In genomic region chr17:16568541-16569357, GRCh38 we compare ENCODE assay signal across 8 cellular contexts. TPM values are rescaled to one million over a fixed set of nuclear protein-coding genes. Genes with fewer than 3 reads are reported as not detected.
A peak's percentile ranks its signal among the peaks of the same experiment; 100 is the strongest.
DNase-seq lines count a peak whose midpoint lies in the region; ATAC-seq, FAIRE-seq and TF ChIP-seq lines count a peak whose summit lies in the region.

Gene ZNF287, minus strand, starts transcription at chr17:16569204. Its CDS starts 1,473 bp downstream, at chr17:16567731.

- FAIRE-seq in bronchial epithelial cell (lab: Jason Lieb, UNC), result no peak

- peak; percentile 96 for ATAC-seq in HG02852 (IDR thresholded peaks at IDR 0.05; ENCODE audit: unreplicated experiment)
- no peak for ATAC-seq in HG02884 (IDR thresholded peaks at IDR 0.05; ENCODE audit: unreplicated experiment)

- no peaks in the 10 kb centered on the region for H3K4me1 ChIP-seq in iPS-20b (ENCODE audit: insufficient read depth, low read length)

- H3K36me3 ChIP-seq in bronchial epithelial cell (ENCODE audit: control insufficient read depth, insufficient read depth, low read length), result no peaks in the 10 kb centered on the region
- H3K36me3 ChIP-seq in iPS-20b (ENCODE audit: insufficient read depth, low read depth, low read length), result 0 out of 2 replicates have a peak, but pooled peaks cover under 1% of the 10 kb centered on the region

- no peak within 1 kb of the TSS for H3K27ac ChIP-seq in iPS-20b (ENCODE audit: low read length)
- H3K27ac ChIP-seq in skin epidermis, result peak within 1 kb of the TSS in 18 of 21 experiments; percentile 4 to 81 (median 53)

- H3K9me3 ChIP-seq in iPS-20b (ENCODE audit: insufficient read depth, low read depth, low read length), result no peaks in the 10 kb centered on the region

- H3K27me3 ChIP-seq in bronchial epithelial cell (ENCODE audit: control insufficient read depth, insufficient read depth, low read length) (no peaks in the 10 kb centered on the region), iPS-20b (ENCODE audit: insufficient read depth, low read length) (peaks cover 54% of the 10 kb centered on the region)

- H3K4me3 ChIP-seq in WI38 (ENCODE audit: low read depth, low read length) (peak within 1 kb of the TSS; percentile 86), bronchial epithelial cell (ENCODE audit: low read depth, low read length) (peak within 1 kb of the TSS; percentile 59), iPS-20b (ENCODE audit: low read length) (peak within 1 kb of the TSS; percentile 83), skin epidermis (peak within 1 kb of the TSS; percentile 37 to 83 (median 62))

- DNase-seq in NCI-H187 treated with DMSO at 0.1 percent for 48 hours (lab: John Stamatoyannopoulos, UW), result peak; percentile 34
- peak; percentile 72 for DNase-seq in bronchial epithelial cell (ENCODE audit: low read depth)

- TF ChIP-seq CTCF in WI38 (IDR thresholded peaks at IDR 0.05; ENCODE audit: low read depth, low read length) (no peak), bronchial epithelial cell (IDR thresholded peaks at IDR 0.05; ENCODE audit: insufficient read depth, low read length, severe bottlenecking) (no peak)

- H3K9ac ChIP-seq in iPS-20b (ENCODE audit: low read depth, low read length), result peak within 1 kb of the TSS; percentile 75; the same call in 1 of the 2 replicates

- TF ChIP-seq POLR2A in GM15510 (IDR thresholded peaks at IDR 0.05; ENCODE audit: borderline replicate concordance, extremely low read depth, insufficient read length), result peak; percentile 69

RNA-seq across cellular contexts. Expression of gene ZNF287, which starts in this region (rescaled TPM):
- total RNA-seq in bronchial epithelial cell, result 2.7 and 3.4 TPM in 2 replicates
